19 cellular contexts compared by ENCODE assay signal in the genomic region with DNA sequence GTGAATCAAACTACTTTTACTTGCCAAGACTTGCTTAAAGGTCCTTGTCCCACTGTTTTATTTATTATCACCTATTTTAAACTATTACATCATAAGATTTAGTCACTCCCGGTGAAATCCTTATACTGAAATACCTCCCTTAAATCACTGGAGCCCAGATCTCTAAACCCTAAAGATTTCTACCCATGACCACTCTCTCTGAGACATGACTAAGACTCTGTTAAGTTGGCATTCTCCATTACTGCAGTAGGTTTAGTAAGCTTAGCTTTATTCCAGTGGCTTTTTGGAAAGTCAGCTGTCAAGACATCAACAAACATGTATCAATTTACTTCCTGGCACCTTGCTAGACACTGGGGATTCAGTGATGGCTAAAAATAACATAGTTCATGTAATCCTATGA.
"Had no signal": no experiment of that assay in that cellular context is flagged by ENCODE, and none has a peak within 500 bp of the region (broad histone marks: within the 10 kb centered on the region; RNA-seq: fewer than 3 reads in every experiment).

No MANE protein-coding gene starts in this region.

- ATAC-seq: lower lobe of right lung; naive thymus-derived CD4-positive, alpha-beta T cell; sciatic nerve had no signal

- H3K9me3 ChIP-seq: colonic mucosa, left ventricle myocardium inferior, lower lobe of right lung, stomach, thoracic aorta, transverse colon had no signal

- H3K4me1 Mint-ChIP-seq: immature natural killer cell; naive thymus-derived CD4-positive, alpha-beta T cell had no signal

- H3K27ac Mint-ChIP-seq: immature natural killer cell; naive thymus-derived CD4-positive, alpha-beta T cell; nephron progenitor cell had no signal

- DNase-seq: colonic mucosa; dermis blood vessel endothelial cell; immature natural killer cell; left ventricle myocardium inferior; lower lobe of right lung; mesenchymal stem cell; midbrain; naive thymus-derived CD4-positive, alpha-beta T cell; nephron progenitor cell; small intestine; stimulated activated CD4-positive, alpha-beta T cell treated with anti-CD3 and anti-CD28 coated beads, Interleukin-12 subunit alpha, Interleukin-12 subunit beta, amount 100 ng/mL, for 4 hours; stimulated activated naive CD4-positive, alpha-beta T cell; stomach; substantia nigra; transverse colon had no signal

- FAIRE-seq: endothelial cell of umbilical vein, keratinocyte, small intestine had no signal

- H3K4me3 Mint-ChIP-seq: immature natural killer cell; naive thymus-derived CD4-positive, alpha-beta T cell; nephron progenitor cell had no signal

- H3K27me3 Mint-ChIP-seq: naive thymus-derived CD4-positive, alpha-beta T cell had no signal

- H3K4me1 ChIP-seq: colonic mucosa, left ventricle myocardium inferior, lower lobe of right lung, transverse colon had no signal

- H3K27me3 ChIP-seq: colonic mucosa, stomach, transverse colon had no signal

- H3K4me3 ChIP-seq: colonic mucosa, left ventricle myocardium inferior, lower lobe of right lung, stomach, thoracic aorta, transverse colon had no signal

- H3K36me3 ChIP-seq: colonic mucosa, left ventricle myocardium inferior, lower lobe of right lung, stomach, thoracic aorta, transverse colon had no signal

- H3K27ac ChIP-seq: colonic mucosa, left ventricle myocardium inferior, lower lobe of right lung, stomach, thoracic aorta, transverse colon had no signal

- H3K36me3 Mint-ChIP-seq: immature natural killer cell; naive thymus-derived CD4-positive, alpha-beta T cell had no signal
